Comparison of ENCODE assay signal across 11 cellular contexts in the genomic region with DNA sequence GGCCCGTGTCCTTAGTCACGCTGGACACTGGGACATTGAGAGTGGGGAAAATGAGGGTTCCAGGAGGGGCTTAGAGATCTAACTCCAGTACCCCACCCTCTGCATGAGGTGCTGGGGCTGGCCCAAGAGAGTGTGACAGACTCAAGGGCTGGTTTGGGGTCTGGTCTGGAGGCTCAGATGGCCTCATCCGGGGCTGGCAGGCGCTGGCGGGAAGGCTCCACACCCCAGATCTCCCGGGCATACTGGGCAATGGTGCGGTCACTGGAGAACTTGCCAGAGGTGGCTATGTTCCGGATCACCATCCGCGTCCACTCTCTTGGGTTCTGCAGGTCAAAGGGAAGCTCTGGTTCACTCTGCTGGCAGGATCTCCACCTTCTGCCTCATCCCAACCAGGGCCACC. TPM values are rescaled to one million over a fixed set of nuclear protein-coding genes. Genes with fewer than 3 reads are reported as not detected.
A peak's percentile ranks its signal among the peaks of the same experiment; 100 is the strongest.
DNase-seq lines count a peak whose midpoint lies in the region; ATAC-seq and TF ChIP-seq lines count a peak whose summit lies in the region.
"Had no signal": no experiment of that assay in that cellular context is flagged by ENCODE, and none has a peak within 500 bp of the region (broad histone marks: within the 10 kb centered on the region; RNA-seq: fewer than 3 reads in every experiment).

No MANE protein-coding gene starts in this region.

- H4K20me1 ChIP-seq in DND-41 (ENCODE audit: insufficient read depth, low read length): no peaks in the 10 kb centered on the region

- H3K27me3 ChIP-seq in DND-41 (ENCODE audit: insufficient read depth, low read length, poor library complexity) (no peaks in the 10 kb centered on the region), Peyer's patch (peaks cover 0 to 4% of the 10 kb centered on the region in 2 donors), right atrium auricular region (no peaks in the 10 kb centered on the region), skeletal muscle tissue (ENCODE audit: control insufficient read depth in 3 of 3, insufficient read depth in 3 of 3, low read length in 3 of 3) (no peaks in the 10 kb centered on the region)

- H3K36me3 ChIP-seq in DND-41 (ENCODE audit: insufficient read depth, low read length): no peaks in the 10 kb centered on the region
- no peaks in the 10 kb centered on the region for H3K36me3 ChIP-seq in Peyer's patch
- peaks cover 3% of the 10 kb centered on the region for H3K36me3 ChIP-seq in right atrium auricular region
- peaks cover 23 to 36% (median 27%) of the 10 kb centered on the region in 3 donors for H3K36me3 ChIP-seq in skeletal muscle tissue (ENCODE audit: control insufficient read depth in 3 of 3, insufficient read depth in 3 of 3, low read length in 3 of 3)

- H3K9ac ChIP-seq in DND-41 (ENCODE audit: low read depth, low read length) (peak overlapping the region; percentile 92), skeletal muscle tissue (ENCODE audit: low read depth in 1 of 3, low read length in 3 of 3) (peak overlapping the region in 2 of 3 donors; percentile 57 to 69)

- TF ChIP-seq CTCF in DND-41 (IDR thresholded peaks at IDR 0.05; ENCODE audit: borderline replicate concordance, extremely low read depth, low read length, poor library complexity, severe bottlenecking) (no peak), Peyer's patch (IDR thresholded peaks at IDR 0.05) (no peak), right atrium auricular region (IDR thresholded peaks at IDR 0.05) (no peak), GM10248 (IDR thresholded peaks at IDR 0.05; ENCODE audit: control extremely low read depth, extremely low read depth, low read depth, missing control alignments) (no peak)

- no peak overlapping the region; the same call in 1 of the 2 replicates for H2AFZ ChIP-seq in DND-41 (ENCODE audit: low read depth, low read length)

- no peak for ATAC-seq in DND-41 (ENCODE audit: insufficient read depth, low read depth)

- POLR2A ChIA-PET in GM10248 (lab: Yijun Ruan, JAX): no interaction called here

- H3K4me2 ChIP-seq in DND-41 (ENCODE audit: insufficient read depth, low read length): peak overlapping the region; percentile 77

- H3K4me1 ChIP-seq in DND-41 (ENCODE audit: insufficient read depth, low read length) (peaks cover 34% of the 10 kb centered on the region), Peyer's patch (peaks cover 0 to 42% (median 5%) of the 10 kb centered on the region in 4 donors), right atrium auricular region (peaks cover 0 to 45% of the 10 kb centered on the region in 2 donors), skeletal muscle tissue (ENCODE audit: control insufficient read depth in 3 of 3, insufficient read depth in 3 of 3, low read length in 3 of 3) (peaks cover 53 to 73% (median 69%) of the 10 kb centered on the region in 3 donors)

- DNase-seq in DND-41 (no peak), Peyer's patch (no peak), right atrium auricular region (ENCODE audit: low spot score) (no peak), GM19238 (ENCODE audit: insufficient read length, low spot score) (no peak), AG08395 (ENCODE audit: low spot score) (no peak), mucosa of gallbladder (ENCODE audit: low spot score) (no peak), GM10248 (ENCODE audit: extremely low spot score) (no peak)
- DNase-seq: NCI-H510A had no signal

- CTCF ChIA-PET in GM10248 (lab: Yijun Ruan, JAX): interaction anchor here (1.0 to 1.6 kb wide), 3 partner anchors 11 to 58 kb away, joined by 4 to 7 read pairs (median 5); no protein-coding TSS in a partner anchor

- H3K9me3 ChIP-seq in DND-41 (ENCODE audit: insufficient read depth, low read length, severe bottlenecking) (no peaks in the 10 kb centered on the region), Peyer's patch (no peaks in the 10 kb centered on the region), right atrium auricular region (no peaks in the 10 kb centered on the region), skeletal muscle tissue (ENCODE audit: control insufficient read depth in 3 of 3, low read length in 3 of 3) (no peaks in the 10 kb centered on the region)

- no peaks in the 10 kb centered on the region for H3K79me2 ChIP-seq in DND-41 (ENCODE audit: insufficient read depth, low read length)

- H3K4me3 ChIP-seq in DND-41 (ENCODE audit: low read depth in 1 of 2, low read length in 2 of 2) (peak overlapping the region in 1 of 2 experiments; percentile 65; a peak in 2 of 4 replicates), Peyer's patch (peak overlapping the region in 1 of 4 donors; percentile 64), right atrium auricular region (no peak overlapping the region), skeletal muscle tissue (ENCODE audit: low read length in 3 of 3) (peak overlapping the region in 1 of 3 donors; percentile 14)

- no peak for TF ChIP-seq POLR2A in Peyer's patch (IDR thresholded peaks at IDR 0.05)

- H3K27ac ChIP-seq in DND-41 (ENCODE audit: low read length) (peak overlapping the region; percentile 99), Peyer's patch (peak overlapping the region; percentile 83 to 98 (median 88)), right atrium auricular region (peak overlapping the region; percentile 93 to 94), skeletal muscle tissue (ENCODE audit: low read depth, low read length) (peak overlapping the region; percentile 87)

RNA-seq across cellular contexts. Expression of a gene that starts 2.5 kb away (rescaled TPM):
- total RNA-seq in Peyer's patch (100 to 1,000 TPM in 1 of 4 donors, 10 to 100 TPM in 3; 11.5 to 210 (median 16.0) TPM), right atrium auricular region (10 to 100 TPM; 28.1 to 30.4 TPM), skeletal muscle tissue (12.0 TPM), mucosa of gallbladder (17.1 TPM)
- total RNA-seq: bronchial epithelial cell had no signal

RNA-seq across cellular contexts. Expression of a gene that starts 13.3 kb away (rescaled TPM):
- total RNA-seq in Peyer's patch: 1 to 10 TPM in 3 of 4 donors, not detected in 1; 2.4 to 5.0 (median 2.5) TPM
- 10 to 100 TPM; 17.8 to 84.7 TPM for total RNA-seq in right atrium auricular region
- 291 TPM for total RNA-seq in skeletal muscle tissue
- total RNA-seq in mucosa of gallbladder: 14.3 TPM

RNA-seq across cellular contexts. Expression of a gene that starts 23.5 kb away (rescaled TPM):
- total RNA-seq in Peyer's patch (1 to 10 TPM; 1.6 to 4.2 (median 3.0) TPM), right atrium auricular region (1 to 10 TPM in 1 of 2 donors, under 1 TPM in 1; 0.85 to 1.4 TPM), skeletal muscle tissue (9.4 TPM), mucosa of gallbladder (8.1 TPM)
- total RNA-seq: bronchial epithelial cell, M059J had no signal

RNA-seq across cellular contexts. Expression of a gene that starts 31.9 kb away (rescaled TPM):
- total RNA-seq in Peyer's patch (100 to 1,000 TPM; 247 to 621 (median 392) TPM), right atrium auricular region (100 to 1,000 TPM; 196 to 213 TPM), skeletal muscle tissue (102 TPM), mucosa of gallbladder (263 TPM)

RNA-seq across cellular contexts. Expression of a gene that starts 56.5 kb away (rescaled TPM):
- total RNA-seq in Peyer's patch (10 to 100 TPM in 3 of 4 donors, 1 to 10 TPM in 1; 3.3 to 34.7 (median 20.3) TPM), right atrium auricular region (10 to 100 TPM; 19.4 to 20.4 TPM), skeletal muscle tissue (2.6 TPM), mucosa of gallbladder (23.1 TPM)
